Comparison of ENCODE assay signal across 16 cellular contexts in genomic region chr4:40251366-40251765, GRCh38. TPM values are rescaled to one million over a fixed set of nuclear protein-coding genes. Genes with fewer than 3 reads are reported as not detected.
DNase-seq lines count a peak whose midpoint lies in the region; ATAC-seq, FAIRE-seq and TF ChIP-seq lines count a peak whose summit lies in the region.
"Had no signal": no experiment of that assay in that cellular context is flagged by ENCODE, and none has a peak within 500 bp of the region (broad histone marks: within the 10 kb centered on the region; RNA-seq: fewer than 3 reads in every experiment).

No MANE protein-coding gene starts in this region.

- peak overlapping the region; percentile 55 for H3K4me3 Mint-ChIP-seq in T-helper 17 cell
- H3K4me3 Mint-ChIP-seq: stimulated activated memory B cell treated with anti-CD40 and anti-IgM and Interleukin-4, amounts not matched to agents 10 μg/mL and 1 μg/mL and 100 μg/mL, for 72 hours had no signal

- H3K4me1 ChIP-seq in A549: peaks cover 46% of the 10 kb centered on the region
- peaks cover 7% of the 10 kb centered on the region for H3K4me1 ChIP-seq in suprapubic skin
- H3K4me1 ChIP-seq: psoas muscle had no signal

- peaks cover 68% of the 10 kb centered on the region for H3K4me1 Mint-ChIP-seq in T-helper 17 cell

- H3K27ac ChIP-seq in A549 (peak overlapping the region; percentile 66 to 89), suprapubic skin (no peak overlapping the region)
- H3K27ac ChIP-seq: C4-2B, psoas muscle had no signal

- H3K27me3 ChIP-seq in suprapubic skin: no peaks in the 10 kb centered on the region

- TF ChIP-seq POLR2A in A549 (IDR thresholded peaks at IDR 0.05; ENCODE audit: low read length) (no peak), GM12892 (IDR thresholded peaks at IDR 0.05; ENCODE audit: low read depth, low read length) (no peak), suprapubic skin (IDR thresholded peaks at IDR 0.05) (no peak)

- no peak for FAIRE-seq in A549 (lab: Jason Lieb, UNC)
- no peak for FAIRE-seq in GM12892 (lab: Jason Lieb, UNC)

- no peaks in the 10 kb centered on the region for H3K36me3 ChIP-seq in suprapubic skin

- H3K4me3 ChIP-seq in A549 (no peak overlapping the region), foreskin fibroblast (ENCODE audit: low read depth in 1 of 2, low read length in 2 of 2) (no peak overlapping the region), suprapubic skin (no peak overlapping the region)
- H3K4me3 ChIP-seq: psoas muscle had no signal

- WGBS in A549 (ENCODE audit: missing lambda C conversion rate): 26% methylated on average over 2 of the region's 2 CpGs
- WGBS in suprapubic skin: 61% methylated on average over 2 of the region's 2 CpGs

- peaks cover 2% of the 10 kb centered on the region for H3K36me3 Mint-ChIP-seq in T-helper 17 cell (ENCODE audit: low read depth)

- H3K9me3 ChIP-seq in A549: no peaks in the 10 kb centered on the region
- no peaks in the 10 kb centered on the region for H3K9me3 ChIP-seq in T-helper 17 cell (ENCODE audit: control insufficient read depth, low read length, poor library complexity, severe bottlenecking)
- no peaks in the 10 kb centered on the region for H3K9me3 ChIP-seq in suprapubic skin
- H3K9me3 ChIP-seq: psoas muscle had no signal

- CTCF ChIA-PET in A549 (lab: Yijun Ruan, JAX): interaction anchor here (0.7 to 1.3 kb wide), 2 partner anchors 59 to 67 kb away, joined by 3 read pairs; no protein-coding TSS in a partner anchor

- ATAC-seq in A549 (no peak), T-helper 17 cell (no peak)
- ATAC-seq: psoas muscle; stimulated activated memory B cell treated with anti-CD40 and anti-IgM and Interleukin-4, amounts not matched to agents 10 μg/mL and 1 μg/mL and 100 μg/mL, for 72 hours had no signal

- DNase-seq in A549 (ENCODE audit: low read depth in 1 of 2, low spot score in 1 of 2): peak; percentile 35 to 42
- DNase-seq in EL: peak; percentile 24
- DNase-seq in T-helper 17 cell: no peak
- peak; percentile 63 to 67 for DNase-seq in foreskin fibroblast
- DNase-seq in ureter (ENCODE audit: low spot score): no peak
- DNase-seq in GM12892 (ENCODE audit: insufficient read length): no peak
- DNase-seq in suprapubic skin (ENCODE audit: low spot score in 2 of 2): no peak
- DNase-seq in stimulated activated CD4-positive, alpha-beta T cell treated with anti-CD3 and anti-CD28 coated beads, Interleukin-2, amount 100 ng/mL, for 24 hours: no peak
- DNase-seq: MM.1S; NCI-H2171 treated with DMSO at 0.1 percent for 48 hours; psoas muscle; stimulated activated CD4-positive, alpha-beta T cell treated with anti-CD3 and anti-CD28 coated beads, Interleukin-1b, Interleukin-23, amount 100 ng/mL, for 48 hours had no signal

- no peak for TF ChIP-seq RAD21 in A549 (conservative IDR thresholded peaks at IDR 0.05 in 1 of 2, IDR thresholded peaks at IDR 0.05 in 1 of 2)

- peak in 1 of 2 experiments; percentile 18; a peak in 1 of 5 replicates for TF ChIP-seq EP300 in A549 (IDR thresholded peaks at IDR 0.05)
- TF ChIP-seq EP300 in suprapubic skin (IDR thresholded peaks at IDR 0.05): no peak

- H3K27ac Mint-ChIP-seq in T-helper 17 cell: peak overlapping the region; percentile 99
- H3K27ac Mint-ChIP-seq: stimulated activated memory B cell treated with anti-CD40 and anti-IgM and Interleukin-4, amounts not matched to agents 10 μg/mL and 1 μg/mL and 100 μg/mL, for 72 hours had no signal

- H3K4me2 ChIP-seq in A549: peak overlapping the region; percentile 43

- POLR2A ChIA-PET in A549 (lab: Yijun Ruan, JAX): no interaction called here

- TF ChIP-seq CTCF in A549 (IDR thresholded peaks at IDR 0.05) (no peak), foreskin fibroblast (IDR thresholded peaks at IDR 0.05; ENCODE audit: low read depth, low read length) (no peak), suprapubic skin (IDR thresholded peaks at IDR 0.05) (no peak)

- H3K27me3 Mint-ChIP-seq in T-helper 17 cell: no peaks in the 10 kb centered on the region
- H3K27me3 Mint-ChIP-seq: stimulated activated memory B cell treated with anti-CD40 and anti-IgM and Interleukin-4, amounts not matched to agents 10 μg/mL and 1 μg/mL and 100 μg/mL, for 72 hours had no signal

TF ChIP-seq in A549, 52 proteins besides CTCF, POLR2A, EP300 and RAD21:
- TF ChIP-seq FOSL2 (IDR thresholded peaks at IDR 0.05) (0 out of 2 replicates have a peak, but pooled peaks have one; percentile 12), FOSL2 (CRISPR knock-in tag; IDR thresholded peaks at IDR 0.05) (peak; percentile 57), JUNB (IDR thresholded peaks at IDR 0.05) (peak; percentile 58), PHF8 (IDR thresholded peaks at IDR 0.05; ENCODE audit: borderline replicate concordance, low read depth) (no peak), HOXB13 (CRISPR knock-in tag; IDR thresholded peaks at IDR 0.05; ENCODE audit: low read depth) (no peak), FOSB (CRISPR knock-in tag; IDR thresholded peaks at IDR 0.05) (no peak), GATA3 (IDR thresholded peaks at IDR 0.05; ENCODE audit: borderline replicate concordance) (no peak), MAZ (IDR thresholded peaks at IDR 0.05; ENCODE audit: borderline replicate concordance, low read depth, low read length) (no peak), TP53 (CRISPR knock-in tag; IDR thresholded peaks at IDR 0.05) (no peak)

RNA-seq across cellular contexts. Expression of gene RHOH, which starts 54.5 kb away (rescaled TPM):
- polyA plus RNA-seq in A549 (2011; rRNA removed) (0.26 and 0.33 TPM in 2 replicates), A549 (2017; fragmentation: RNase III; extraction: RNeasy Plus Mini Kit Qiagen cat#74134 plus additional on column Dnase treatment) (0.07 to 0.08 TPM in 2 of 3 replicates, not detected in the other)
- polyA plus RNA-seq in A549 (2012; cell fraction: cytosol; rRNA removed): 0.06 and 0.11 TPM in 2 replicates
- polyA plus RNA-seq in A549 (2012; cell fraction: nucleus; rRNA removed): 0.17 and 0.34 TPM in 2 replicates
- 0.33 and 0.39 TPM in 2 replicates for polyA minus RNA-seq in A549 (2011; rRNA and poly(A)+ RNA removed)
- total RNA-seq in T-helper 17 cell (100 to 1,000 TPM; 439 to 459 TPM), ureter (7.7 TPM), suprapubic skin (1 to 10 TPM in 3 of 4 donors, under 1 TPM in 1; 0.91 to 3.5 (median 1.5) TPM)
- polyA plus RNA-seq in GM12892 (2012; ENCODE audit: missing spikeins): 93.6 TPM
- total RNA-seq: chondrocyte, fibroblast of lung had no signal
- polyA plus RNA-seq: fibroblast of lung had no signal

Comparison
In these comparisons a context has a peak if more than half of its experiments do, and no peak if none do; other contexts are left out.
1. DNase-seq: peak in A549 (2 of 2), EL (single experiment) and foreskin fibroblast (2 of 2); none in T-helper 17 cell (0 of 3), ureter (single experiment), GM12892 (single experiment), suprapubic skin (0 of 2) and stimulated activated CD4-positive, alpha-beta T cell treated with anti-CD3 and anti-CD28 coated beads, Interleukin-2, amount 100 ng/mL, for 24 hours (0 of 2).
2. RNA of gene RHOH, which starts 54.5 kb away (total RNA-seq): 439 to 459 TPM in T-helper 17 cell; 7.7 TPM in ureter (single experiment) and 0.91 to 3.5 TPM in suprapubic skin; every median in the first group is over 10 times any median in the second.